ENCODE assay signal across 8 cellular contexts in genomic region chr1:17125756-17126237, GRCh38. TPM values are rescaled to one million over a fixed set of nuclear protein-coding genes. Genes with fewer than 3 reads are reported as not detected.
DNase-seq lines count a peak whose midpoint lies in the region; ATAC-seq and TF ChIP-seq lines count a peak whose summit lies in the region.

No MANE protein-coding gene starts in this region.

- no peaks in the 10 kb centered on the region for H3K9me3 ChIP-seq in GM23248 (ENCODE audit: low read depth)
- no peaks in the 10 kb centered on the region for H3K9me3 ChIP-seq in left lung

- H3K36me3 Mint-ChIP-seq in activated CD4-positive, alpha-beta T cell treated with anti-CD3 and anti-CD28 coated beads for 36 hours (ENCODE audit: low read depth), result no peaks in the 10 kb centered on the region

- H2AFZ ChIP-seq in GM23248, result peak overlapping the region; percentile 79

- intact Hi-C loops in activated CD4-positive, alpha-beta T cell treated with anti-CD3 and anti-CD28 coated beads for 36 hours (cut with DNase I, micrococcal nuclease), result loop anchor here (1.0 to 5.0 kb wide), 4 partner anchors 112 to 212 kb away; no protein-coding TSS in a partner anchor
- intact Hi-C loops in left lung (cut with DNase I), result loop anchor here in 1 of 2 donors (2.0 kb wide), 1 partner anchor 111 kb away; no protein-coding TSS in a partner anchor

- H3F3A ChIP-seq in GM23248 (ENCODE audit: insufficient read depth), result peaks cover 30% of the 10 kb centered on the region

- DNase-seq in AML-193 (lab: John Stamatoyannopoulos, UW) (peak; percentile 70 to 78), GM23248 (peak; percentile 88), NCI-H2227 treated with DMSO at 0.1 percent for 48 hours (lab: John Stamatoyannopoulos, UW) (peak; percentile 80), cerebellar cortex (ENCODE audit: low spot score) (peak; percentile 79), left lung (peak; percentile 90 to 97)
- peak; percentile 91 for DNase-seq in activated CD4-positive, alpha-beta T cell treated with anti-CD3 and anti-CD28 coated beads for 36 hours
- DNase-seq in stimulated activated CD4-positive, alpha-beta T cell treated with anti-CD3 and anti-CD28 coated beads, Interleukin-4, amount 100 ng/mL, for 24 hours, result peak; percentile 89

- TF ChIP-seq CTCF in left lung (IDR thresholded peaks at IDR 0.05), result peak; percentile 93 to 96

- no peaks in the 10 kb centered on the region for H3K27me3 ChIP-seq in GM23248 (replicated peaks; ENCODE audit: insufficient read depth)
- peaks cover 0 to 8% of the 10 kb centered on the region in 2 donors for H3K27me3 ChIP-seq in left lung

- H3K4me1 Mint-ChIP-seq in activated CD4-positive, alpha-beta T cell treated with anti-CD3 and anti-CD28 coated beads for 36 hours, result no peaks in the 10 kb centered on the region

- H3K9ac ChIP-seq in GM23248, result no peak overlapping the region

- no peaks in the 10 kb centered on the region for H3K79me2 ChIP-seq in GM23248 (ENCODE audit: insufficient read depth)

- no peak overlapping the region for H3K4me3 ChIP-seq in GM23248
- no peak overlapping the region for H3K4me3 ChIP-seq in left lung

- ATAC-seq in activated CD4-positive, alpha-beta T cell treated with anti-CD3 and anti-CD28 coated beads for 36 hours, result peak; percentile 93
- ATAC-seq in left lung (peak; percentile 92), GM19395 (IDR thresholded peaks at IDR 0.05; ENCODE audit: unreplicated experiment) (no peak)

- no peaks in the 10 kb centered on the region for H3K9me3 Mint-ChIP-seq in activated CD4-positive, alpha-beta T cell treated with anti-CD3 and anti-CD28 coated beads for 36 hours (ENCODE audit: low read depth)

- H4K20me1 ChIP-seq in GM23248 (ENCODE audit: insufficient read depth), result no peaks in the 10 kb centered on the region

- H3K4me1 ChIP-seq in GM23248 (ENCODE audit: insufficient read depth) (peaks cover 38% of the 10 kb centered on the region), left lung (peaks cover 0 to 53% of the 10 kb centered on the region in 2 donors)

- 6 to 8% methylated on average over 16 of the region's 16 CpGs for WGBS in GM23248 (ENCODE audit: low coverage in 1 of 2, low lambda C conversion rate in 2 of 2, missing lambda C conversion rate in 2 of 2), 2 experiments

- H3K27ac ChIP-seq in GM23248 (no peak overlapping the region), left lung (no peak overlapping the region)

- no peak overlapping the region for H3K27ac Mint-ChIP-seq in activated CD4-positive, alpha-beta T cell treated with anti-CD3 and anti-CD28 coated beads for 36 hours

- CTCF ChIA-PET in activated CD4-positive, alpha-beta T cell treated with anti-CD3 and anti-CD28 coated beads for 36 hours (lab: Charles Lee), result interaction anchor here (0.7 to 5.5 kb wide), 12 partner anchors 12 to 973 kb away, joined by 3 to 103 read pairs (median 4); no protein-coding TSS in a partner anchor

- no peaks in the 10 kb centered on the region for H3K36me3 ChIP-seq in GM23248 (ENCODE audit: low read depth)
- no peaks in the 10 kb centered on the region for H3K36me3 ChIP-seq in left lung

- H3K4me3 Mint-ChIP-seq in activated CD4-positive, alpha-beta T cell treated with anti-CD3 and anti-CD28 coated beads for 36 hours, result no peak overlapping the region

- no peaks in the 10 kb centered on the region for H3K9me2 ChIP-seq in GM23248 (ENCODE audit: insufficient read depth)

- in situ Hi-C loops in GM23248 (cut with MboI), result loop anchor here (5.0 kb wide), 1 partner anchor 112 kb away; no protein-coding TSS in a partner anchor

- POLR2A ChIA-PET in activated CD4-positive, alpha-beta T cell treated with anti-CD3 and anti-CD28 coated beads for 36 hours (lab: Charles Lee), result no interaction called here

- peaks cover 4% of the 10 kb centered on the region for H3K27me3 Mint-ChIP-seq in activated CD4-positive, alpha-beta T cell treated with anti-CD3 and anti-CD28 coated beads for 36 hours

- no peak overlapping the region for H3K4me2 ChIP-seq in GM23248 (ENCODE audit: unreplicated experiment)

RNA-seq across cellular contexts. Expression of gene PADI2, which starts 6.5 kb away (rescaled TPM):
- total RNA-seq in GM23248 (2014; rRNA removed; shearing (Covaris generic)), result 0.13 and 0.22 TPM in 2 replicates
- polyA plus RNA-seq in GM23248 (2016; fragmentation: Nextera tagmentation; extraction: Ambion mirVana), result 0.08 and 0.11 TPM in 2 replicates
- total RNA-seq in activated CD4-positive, alpha-beta T cell treated with anti-CD3 and anti-CD28 coated beads for 36 hours, result under 1 TPM in 1 of 2 experiments, not detected in 1; 0.05 TPM
- 10 to 100 TPM in 1 of 2 donors, 1 to 10 TPM in 1; 2.2 to 35.4 TPM for total RNA-seq in left lung
